2 cellular contexts compared by ENCODE assay signal in the genomic region with DNA sequence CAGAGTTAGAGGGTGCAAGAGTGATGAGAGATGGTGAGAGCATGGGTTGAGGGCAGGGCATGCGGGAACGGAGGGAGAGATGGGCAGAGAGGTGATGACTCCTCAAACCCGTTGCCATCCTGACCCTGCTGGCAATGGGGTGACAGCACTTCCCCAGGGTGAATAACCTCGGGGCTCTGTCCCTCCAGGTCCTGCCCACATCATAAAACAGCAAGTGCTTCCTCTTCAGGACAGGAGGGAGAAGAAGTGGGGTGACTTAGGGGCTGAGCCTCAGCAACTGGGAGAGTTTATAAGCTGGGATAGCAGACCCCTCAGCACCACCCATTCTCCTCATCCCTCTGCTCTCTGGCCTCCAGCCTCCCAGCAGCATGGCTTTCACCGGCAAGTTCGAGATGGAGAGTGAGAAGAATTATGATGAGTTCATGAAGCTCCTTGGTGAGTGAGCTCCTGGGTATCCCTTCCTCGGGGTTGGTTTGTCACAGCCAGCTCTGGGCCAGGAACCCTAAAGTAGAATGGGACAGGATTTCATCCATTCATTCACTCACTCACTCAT.
A peak's percentile ranks its signal among the peaks of the same experiment; 100 is the strongest.
TF ChIP-seq lines count a peak whose summit lies in the region.

A gene with protein sequence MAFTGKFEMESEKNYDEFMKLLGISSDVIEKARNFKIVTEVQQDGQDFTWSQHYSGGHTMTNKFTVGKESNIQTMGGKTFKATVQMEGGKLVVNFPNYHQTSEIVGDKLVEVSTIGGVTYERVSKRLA (plus strand): TSS at position 317 of the 553 bp plus-strand sequence. CDS start 52 bp downstream, at position 369.

TF ChIP-seq in GM23338, 12 proteins besides CTCF, POLR2A, EP300 and RAD21:
- no peak for TF ChIP-seq CREB1 (CRISPR knock-in tag; IDR thresholded peaks at IDR 0.05; ENCODE audit: low read depth)
- no peak for TF ChIP-seq STAT1 (IDR thresholded peaks at IDR 0.05; ENCODE audit: unreplicated experiment)
- TF ChIP-seq JUNB (IDR thresholded peaks at IDR 0.05; ENCODE audit: unreplicated experiment): no peak
- no peak for TF ChIP-seq REST (IDR thresholded peaks at IDR 0.05; ENCODE audit: unreplicated experiment)
- TF ChIP-seq ZNF331 (CRISPR knock-in tag; IDR thresholded peaks at IDR 0.05; ENCODE audit: low read depth): no peak
TF ChIP-seq in GM23338: peak in this region for 0.

TF ChIP-seq in GM12878, 131 proteins besides CTCF, POLR2A, EP300 and RAD21:
- TF ChIP-seq HCFC1 (IDR thresholded peaks at IDR 0.05; ENCODE audit: low read length) (no peak), ZNF24 (IDR thresholded peaks at IDR 0.05) (peak; percentile 78), EZH2 (IDR thresholded peaks at IDR 0.05; ENCODE audit: borderline replicate concordance, control insufficient read depth, low read depth, low read length) (no peak)
